Comparison of ENCODE assay signal across 1 cellular context in genomic region chr1:36286802-36287201, GRCh38.
TF ChIP-seq lines count a peak whose summit lies in the region.

No MANE protein-coding gene starts in this region.

TF ChIP-seq in GM12878, 131 proteins besides CTCF, POLR2A, EP300 and RAD21:
- TF ChIP-seq, protein P1, sequence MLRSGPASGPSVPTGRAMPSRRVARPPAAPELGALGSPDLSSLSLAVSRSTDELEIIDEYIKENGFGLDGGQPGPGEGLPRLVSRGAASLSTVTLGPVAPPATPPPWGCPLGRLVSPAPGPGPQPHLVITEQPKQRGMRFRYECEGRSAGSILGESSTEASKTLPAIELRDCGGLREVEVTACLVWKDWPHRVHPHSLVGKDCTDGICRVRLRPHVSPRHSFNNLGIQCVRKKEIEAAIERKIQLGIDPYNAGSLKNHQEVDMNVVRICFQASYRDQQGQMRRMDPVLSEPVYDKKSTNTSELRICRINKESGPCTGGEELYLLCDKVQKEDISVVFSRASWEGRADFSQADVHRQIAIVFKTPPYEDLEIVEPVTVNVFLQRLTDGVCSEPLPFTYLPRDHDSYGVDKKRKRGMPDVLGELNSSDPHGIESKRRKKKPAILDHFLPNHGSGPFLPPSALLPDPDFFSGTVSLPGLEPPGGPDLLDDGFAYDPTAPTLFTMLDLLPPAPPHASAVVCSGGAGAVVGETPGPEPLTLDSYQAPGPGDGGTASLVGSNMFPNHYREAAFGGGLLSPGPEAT (IDR thresholded peaks at IDR 0.05; ENCODE audit: low read depth) = no peak
- TF ChIP-seq SUZ12 (IDR thresholded peaks at IDR 0.05; ENCODE audit: unreplicated experiment) (no peak), TCF7 (IDR thresholded peaks at IDR 0.05; ENCODE audit: borderline replicate concordance) (no peak), PML (IDR thresholded peaks at IDR 0.05; ENCODE audit: low read length) (no peak), BRCA1 (IDR thresholded peaks at IDR 0.05; ENCODE audit: low read depth, low read length) (no peak), POU2F2 (IDR thresholded peaks at IDR 0.05; ENCODE audit: borderline replicate concordance, low read depth, low read length) (no peak), NBN (IDR thresholded peaks at IDR 0.05) (no peak), MLLT1 (IDR thresholded peaks at IDR 0.05) (no peak), RFX5 (IDR thresholded peaks at IDR 0.05; ENCODE audit: low read depth, low read length) (no peak), MYC (IDR thresholded peaks at IDR 0.05; ENCODE audit: insufficient read depth, insufficient read length, insufficient replicate concordance, low read length, severe bottlenecking) (no peak), NFYA (IDR thresholded peaks at IDR 0.05; ENCODE audit: borderline replicate concordance, low read depth, low read length) (no peak), YY1 (IDR thresholded peaks at IDR 0.05; ENCODE audit: low read depth, low read length) (no peak), JUNB (IDR thresholded peaks at IDR 0.05) (no peak), REST (IDR thresholded peaks at IDR 0.05; ENCODE audit: low read depth, low read length) (no peak), ZNF274 (IDR thresholded peaks at IDR 0.05; ENCODE audit: insufficient read depth, insufficient read length) (no peak)
- TF ChIP-seq, protein P2, sequence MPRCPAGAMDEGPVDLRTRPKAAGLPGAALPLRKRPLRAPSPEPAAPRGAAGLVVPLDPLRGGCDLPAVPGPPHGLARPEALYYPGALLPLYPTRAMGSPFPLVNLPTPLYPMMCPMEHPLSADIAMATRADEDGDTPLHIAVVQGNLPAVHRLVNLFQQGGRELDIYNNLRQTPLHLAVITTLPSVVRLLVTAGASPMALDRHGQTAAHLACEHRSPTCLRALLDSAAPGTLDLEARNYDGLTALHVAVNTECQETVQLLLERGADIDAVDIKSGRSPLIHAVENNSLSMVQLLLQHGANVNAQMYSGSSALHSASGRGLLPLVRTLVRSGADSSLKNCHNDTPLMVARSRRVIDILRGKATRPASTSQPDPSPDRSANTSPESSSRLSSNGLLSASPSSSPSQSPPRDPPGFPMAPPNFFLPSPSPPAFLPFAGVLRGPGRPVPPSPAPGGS (IDR thresholded peaks at IDR 0.05; ENCODE audit: borderline replicate concordance, insufficient read depth, low read depth, low read length, poor library complexity, severe bottlenecking) = no peak
- TF ChIP-seq, protein P3, sequence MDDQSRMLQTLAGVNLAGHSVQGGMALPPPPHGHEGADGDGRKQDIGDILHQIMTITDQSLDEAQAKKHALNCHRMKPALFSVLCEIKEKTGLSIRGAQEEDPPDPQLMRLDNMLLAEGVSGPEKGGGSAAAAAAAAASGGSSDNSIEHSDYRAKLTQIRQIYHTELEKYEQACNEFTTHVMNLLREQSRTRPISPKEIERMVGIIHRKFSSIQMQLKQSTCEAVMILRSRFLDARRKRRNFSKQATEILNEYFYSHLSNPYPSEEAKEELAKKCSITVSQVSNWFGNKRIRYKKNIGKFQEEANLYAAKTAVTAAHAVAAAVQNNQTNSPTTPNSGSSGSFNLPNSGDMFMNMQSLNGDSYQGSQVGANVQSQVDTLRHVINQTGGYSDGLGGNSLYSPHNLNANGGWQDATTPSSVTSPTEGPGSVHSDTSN (IDR thresholded peaks at IDR 0.05; ENCODE audit: insufficient replicate concordance, low read depth, low read length) = no peak
TF ChIP-seq in GM12878: peak in this region for 0.
